Comparison of ENCODE assay signal across 14 cellular contexts in the genomic region with DNA sequence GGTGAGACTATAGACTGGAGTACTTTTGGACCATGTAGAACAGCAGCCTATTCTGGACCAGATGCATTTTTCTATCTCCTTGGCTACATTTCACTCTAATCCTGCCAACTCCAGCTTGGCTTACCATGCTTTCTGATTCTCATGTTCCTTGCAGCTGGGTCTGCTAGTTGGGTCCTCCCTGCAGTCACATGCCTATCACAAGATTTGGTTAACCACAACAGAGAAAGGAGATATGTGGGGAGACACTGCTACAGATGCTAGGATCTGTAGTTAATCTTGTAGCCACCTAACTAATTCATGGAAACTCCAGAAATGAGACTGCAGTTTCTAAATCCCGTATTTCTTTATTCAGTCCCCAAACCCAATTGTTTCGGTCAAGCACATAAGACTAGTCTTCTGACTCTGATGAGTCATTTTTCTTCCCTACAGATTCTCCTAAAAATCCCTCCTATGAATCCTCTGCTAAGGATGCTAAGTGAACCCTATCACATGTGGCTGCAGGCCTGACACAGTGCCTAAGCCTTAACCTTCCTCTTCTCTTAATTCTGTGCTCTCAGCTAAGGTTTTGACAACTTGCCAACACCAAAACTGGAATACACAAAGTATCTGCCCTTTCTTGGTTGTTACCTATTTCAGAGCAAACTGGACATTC.
DNase-seq lines count a peak whose midpoint lies in the region; ATAC-seq and TF ChIP-seq lines count a peak whose summit lies in the region.
"Had no signal": no experiment of that assay in that cellular context is flagged by ENCODE, and none has a peak within 500 bp of the region (broad histone marks: within the 10 kb centered on the region; RNA-seq: fewer than 3 reads in every experiment).

No MANE protein-coding gene starts in this region.

- no peaks in the 10 kb centered on the region for H3K9me3 ChIP-seq in smooth muscle cell (replicated peaks; ENCODE audit: low read depth)
- H3K9me3 ChIP-seq: Peyer's patch had no signal

- no peak overlapping the region for H3K27ac Mint-ChIP-seq in activated T-cell treated with anti-CD3 and anti-CD28 coated beads, Interleukin-2, amount 50 U/mL, for 72 hours
- H3K27ac Mint-ChIP-seq: memory B cell had no signal

- H3F3A ChIP-seq in smooth muscle cell (ENCODE audit: low read depth) = no peaks in the 10 kb centered on the region

- no peaks in the 10 kb centered on the region for H3K9me3 Mint-ChIP-seq in activated T-cell treated with anti-CD3 and anti-CD28 coated beads, Interleukin-2, amount 50 U/mL, for 72 hours
- H3K9me3 Mint-ChIP-seq: memory B cell, T-cell had no signal

- peaks cover 12% of the 10 kb centered on the region for H3K4me1 Mint-ChIP-seq in activated T-cell treated with anti-CD3 and anti-CD28 coated beads, Interleukin-2, amount 50 U/mL, for 72 hours (ENCODE audit: low read depth)

- H3K27ac ChIP-seq in smooth muscle cell (ENCODE audit: low read depth) = peak overlapping the region; percentile 22
- H3K27ac ChIP-seq: dorsolateral prefrontal cortex, Peyer's patch had no signal

- TF ChIP-seq CTCF in smooth muscle cell (IDR thresholded peaks at IDR 0.05; ENCODE audit: borderline replicate concordance, insufficient read depth, poor library complexity, severe bottlenecking) = no peak

- 57% methylated on average over 2 of the region's 2 CpGs for WGBS in smooth muscle cell (ENCODE audit: low lambda C conversion rate)

- no peak overlapping the region for H3K9ac ChIP-seq in smooth muscle cell (ENCODE audit: low read depth)

- peak overlapping the region in 1 of 2 donors; percentile 70 for H3K4me3 Mint-ChIP-seq in activated T-cell treated with anti-CD3 and anti-CD28 coated beads, Interleukin-2, amount 50 U/mL, for 72 hours
- H3K4me3 Mint-ChIP-seq: memory B cell had no signal

- no peaks in the 10 kb centered on the region for H3K4me1 ChIP-seq in smooth muscle cell (ENCODE audit: low read depth)

- DNase-seq in activated T-cell treated with anti-CD3 and anti-CD28 coated beads, Interleukin-2, amount 50 U/mL, for 72 hours = no peak
- no peak for DNase-seq in activated T-cell treated with anti-CD3 and anti-CD28 coated beads, Interleukin-2, amount 50 U/mL, for 48 hours
- DNase-seq in NCI-H446 treated with DMSO at 0.1 percent for 48 hours (lab: John Stamatoyannopoulos, UW) (peak; percentile 58), globus pallidus (ENCODE audit: low spot score) (peak; percentile 5), smooth muscle cell (lab: John Stamatoyannopoulos, UW; ENCODE audit: unreplicated experiment) (no peak), COLO668 (lab: John Stamatoyannopoulos, UW; ENCODE audit: unreplicated experiment) (no peak), occipital lobe (lab: John Stamatoyannopoulos, UW) (no peak)
- DNase-seq: Calu3, dorsolateral prefrontal cortex, Peyer's patch, substantia nigra, T-cell had no signal

- H3K27me3 ChIP-seq in smooth muscle cell (ENCODE audit: low read depth) = no peaks in the 10 kb centered on the region
- H3K27me3 ChIP-seq: Peyer's patch had no signal

- no peak overlapping the region for H2AFZ ChIP-seq in smooth muscle cell (ENCODE audit: low read depth)

- no peaks in the 10 kb centered on the region for H3K36me3 Mint-ChIP-seq in activated T-cell treated with anti-CD3 and anti-CD28 coated beads, Interleukin-2, amount 50 U/mL, for 72 hours (ENCODE audit: insufficient read depth in 2 of 2)
- H3K36me3 Mint-ChIP-seq: memory B cell, T-cell had no signal

- peak; percentile 21 to 32 for ATAC-seq in activated T-cell treated with anti-CD3 and anti-CD28 coated beads, Interleukin-2, amount 50 U/mL, for 72 hours (replicated peaks in 1 of 2)
- ATAC-seq in HG03520 (IDR thresholded peaks at IDR 0.05; ENCODE audit: unreplicated experiment) = no peak

- H4K20me1 ChIP-seq in smooth muscle cell (ENCODE audit: low read depth) = no peaks in the 10 kb centered on the region

- H3K4me3 ChIP-seq in smooth muscle cell = no peak overlapping the region
- H3K4me3 ChIP-seq: dorsolateral prefrontal cortex, Peyer's patch had no signal

- no peaks in the 10 kb centered on the region for H3K79me2 ChIP-seq in smooth muscle cell (ENCODE audit: low read depth)

- no peak overlapping the region for H3K4me2 ChIP-seq in smooth muscle cell

- no peaks in the 10 kb centered on the region for H3K27me3 Mint-ChIP-seq in activated T-cell treated with anti-CD3 and anti-CD28 coated beads, Interleukin-2, amount 50 U/mL, for 72 hours (ENCODE audit: low read depth)
- H3K27me3 Mint-ChIP-seq: T-cell had no signal

- no peaks in the 10 kb centered on the region for H3K36me3 ChIP-seq in smooth muscle cell (ENCODE audit: low read depth)
- H3K36me3 ChIP-seq: Peyer's patch had no signal

Comparison
In these comparisons a context has a peak if more than half of its experiments do, and no peak if none do; other contexts are left out.
1. DNase-seq: peak in NCI-H446 treated with DMSO at 0.1 percent for 48 hours (single experiment) and globus pallidus (single experiment); none in activated T-cell treated with anti-CD3 and anti-CD28 coated beads, Interleukin-2, amount 50 U/mL, for 72 hours (0 of 2), activated T-cell treated with anti-CD3 and anti-CD28 coated beads, Interleukin-2, amount 50 U/mL, for 48 hours (0 of 2), smooth muscle cell (single experiment), COLO668 (single experiment) and occipital lobe (single experiment).